Comparison of ENCODE assay signal across 8 cellular contexts in the genomic region with DNA sequence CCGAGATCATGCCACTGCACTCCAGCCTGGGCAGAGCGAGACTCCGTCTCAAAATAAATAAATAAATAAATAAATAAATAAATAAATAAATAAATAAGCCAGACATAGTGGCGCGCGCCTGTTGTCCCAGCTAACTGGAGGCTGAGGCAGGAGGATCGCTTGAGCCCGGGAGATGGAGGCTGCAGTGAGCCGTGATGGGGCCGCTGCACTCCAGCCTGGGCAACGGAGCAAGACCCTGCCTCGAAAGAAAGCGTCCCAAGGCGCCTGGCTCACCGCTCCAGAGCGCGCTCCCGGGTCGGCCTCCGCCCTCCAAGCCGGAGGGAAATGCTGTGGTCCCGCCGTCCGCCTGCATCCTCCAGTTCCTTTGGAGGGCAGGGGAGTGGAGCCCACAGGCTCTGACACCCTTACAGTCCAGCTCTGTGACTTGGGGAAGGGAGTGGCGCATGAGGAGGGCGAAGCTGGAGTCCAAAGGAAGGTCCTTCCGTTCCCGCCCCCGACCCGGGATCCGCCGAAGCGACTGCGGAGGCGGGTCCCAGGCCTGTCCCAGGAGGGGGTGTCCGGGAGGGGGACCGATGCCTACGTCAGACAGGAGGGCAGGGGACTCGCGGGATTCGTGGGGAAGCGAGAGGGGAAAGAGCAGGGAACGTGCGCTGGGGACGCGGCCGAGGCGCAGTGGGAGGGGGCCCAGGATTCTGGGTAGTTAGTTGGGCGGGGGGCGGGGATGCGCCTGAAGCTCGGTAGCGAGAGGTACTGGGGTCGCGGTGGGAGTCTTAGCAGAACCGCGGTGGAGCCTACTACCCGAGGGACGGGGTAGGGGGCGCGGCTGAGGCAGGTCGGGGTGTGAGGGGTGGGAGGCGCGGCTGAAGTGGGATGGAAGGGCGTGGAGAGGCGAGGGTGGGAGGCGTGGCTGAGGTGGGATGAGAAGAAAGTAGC. TPM values are rescaled to one million over a fixed set of nuclear protein-coding genes. Genes with fewer than 3 reads are reported as not detected.
DNase-seq lines count a peak whose midpoint lies in the region; ATAC-seq and TF ChIP-seq lines count a peak whose summit lies in the region.

No MANE protein-coding gene starts in this region.

- WGBS in heart right ventricle, 2 donors: 5 to 6% methylated on average over 67 of the region's 67 CpGs
- WGBS in psoas muscle, 3 donors: 6 to 10% (median 9%) methylated on average over 61 to 67 of the region's 67 CpGs

- H3K4me1 ChIP-seq in heart right ventricle: peaks cover 2 to 23% (median 16%) of the 10 kb centered on the region in 9 donors
- H3K4me1 ChIP-seq in psoas muscle: no peaks in the 10 kb centered on the region

- DNase-seq in heart right ventricle (peak; percentile 68 to 83), psoas muscle (peak; percentile 47 to 67), NCI-H524 treated with DMSO at 0.1 percent for 48 hours (lab: John Stamatoyannopoulos, UW) (no peak), NCI-H226 (no peak)

- intact Hi-C loops in heart right ventricle (cut with DNase I) (loop anchor here in 1 of 10 donors (1.0 kb wide), 1 partner anchor 26 kb away; the partner anchor contains the start of gene UBB), psoas muscle (cut with DNase I) (no loop called here)

- H3K27me3 ChIP-seq in heart right ventricle (peaks cover 0 to 15% (median 0%) of the 10 kb centered on the region in 7 donors), psoas muscle (ENCODE audit: insufficient read depth in 3 of 3, low read length in 2 of 3) (peaks cover 0 to 25% (median 8%) of the 10 kb centered on the region in 3 donors)

- 0 out of 2 replicates have a peak overlapping the region, but pooled peaks have one; percentile 25 for H3K27ac ChIP-seq in 22Rv1
- peak overlapping the region; percentile 44 to 87 (median 82) for H3K27ac ChIP-seq in heart right ventricle
- H3K27ac ChIP-seq in psoas muscle: peak overlapping the region; percentile 60

- no peak for TF ChIP-seq CTCF in 22Rv1 (IDR thresholded peaks at IDR 0.05)
- no peak for TF ChIP-seq CTCF in WI38 (IDR thresholded peaks at IDR 0.05; ENCODE audit: low read depth, low read length)
- no peak for TF ChIP-seq CTCF in heart right ventricle (IDR thresholded peaks at IDR 0.05)
- TF ChIP-seq CTCF in psoas muscle (IDR thresholded peaks at IDR 0.05): no peak

- ATAC-seq in GM18868 (IDR thresholded peaks at IDR 0.05; ENCODE audit: unreplicated experiment): peak; percentile 31
- peak; percentile 74 to 95 (median 87) for ATAC-seq in heart right ventricle
- ATAC-seq in psoas muscle: peak; percentile 21 to 65 (median 48)
- ATAC-seq in HG03159 (IDR thresholded peaks at IDR 0.05; ENCODE audit: unreplicated experiment): no peak

- H3K36me3 ChIP-seq in heart right ventricle (no peaks in the 10 kb centered on the region), psoas muscle (ENCODE audit: insufficient read depth in 1 of 2, low read depth in 1 of 2) (no peaks in the 10 kb centered on the region)

- H3K4me3 ChIP-seq in WI38 (ENCODE audit: low read depth, low read length) (peak overlapping the region; percentile 60), heart right ventricle (peak overlapping the region; percentile 24 to 69 (median 59)), psoas muscle (peak overlapping the region; percentile 67)

- H3K9me3 ChIP-seq in heart right ventricle (no peaks in the 10 kb centered on the region), psoas muscle (no peaks in the 10 kb centered on the region)

RNA-seq across cellular contexts. Expression of gene TRPV2, which starts 8.4 kb away (rescaled TPM):
- 10 to 100 TPM in 3 of 10 donors, 1 to 10 TPM in 7; 4.6 to 25.4 (median 8.6) TPM for total RNA-seq in heart right ventricle
- polyA plus RNA-seq in heart right ventricle: 10 to 100 TPM; 10.6 to 11.9 TPM
- 10 to 100 TPM in 1 of 4 donors, 1 to 10 TPM in 3; 3.9 to 10.3 (median 6.7) TPM for total RNA-seq in psoas muscle
- 1 to 10 TPM; 1.6 to 3.8 (median 3.4) TPM for polyA plus RNA-seq in psoas muscle

RNA-seq across cellular contexts. Expression of gene UBB, which starts 26.1 kb away (rescaled TPM):
- total RNA-seq in heart right ventricle (1,000 to 10,000 TPM; 1,254 to 2,151 (median 1,968) TPM), psoas muscle (1,000 to 10,000 TPM; 1,704 to 3,203 (median 2,212) TPM)
- polyA plus RNA-seq in heart right ventricle (1,000 to 10,000 TPM in 1 of 2 donors, 100 to 1,000 TPM in 1; 400 to 1,298 TPM), psoas muscle (1,000 to 10,000 TPM in 2 of 3 donors, 100 to 1,000 TPM in 1; 700 to 1,893 (median 1,030) TPM)

RNA-seq across cellular contexts. Expression of gene CENPV, which starts 53.7 kb away (rescaled TPM):
- 10 to 100 TPM in 6 of 10 donors, 1 to 10 TPM in 4; 6.4 to 20.5 (median 11.9) TPM for total RNA-seq in heart right ventricle
- 10 to 100 TPM in 1 of 2 donors, 1 to 10 TPM in 1; 8.9 to 21.8 TPM for polyA plus RNA-seq in heart right ventricle
- total RNA-seq in psoas muscle: 10 to 100 TPM; 29.6 to 44.3 (median 34.1) TPM
- 10 to 100 TPM; 36.5 to 68.3 (median 42.6) TPM for polyA plus RNA-seq in psoas muscle

Comparison
In these comparisons a context has a peak if more than half of its experiments do, and no peak if none do; other contexts are left out.
1. H3K27ac ChIP-seq: peak in every context shown above with its lines; median percentile 82 in heart right ventricle; 60 in psoas muscle; 25 in 22Rv1.
2. DNase-seq: peak in heart right ventricle (2 of 2) and psoas muscle (2 of 2); none in NCI-H524 treated with DMSO at 0.1 percent for 48 hours (single experiment) and NCI-H226 (single experiment).
3. Peak in every context shown above with its lines, with median percentiles within 50 percentile points of each other: H3K4me3 ChIP-seq.